15 cellular contexts compared by ENCODE assay signal in the genomic region with DNA sequence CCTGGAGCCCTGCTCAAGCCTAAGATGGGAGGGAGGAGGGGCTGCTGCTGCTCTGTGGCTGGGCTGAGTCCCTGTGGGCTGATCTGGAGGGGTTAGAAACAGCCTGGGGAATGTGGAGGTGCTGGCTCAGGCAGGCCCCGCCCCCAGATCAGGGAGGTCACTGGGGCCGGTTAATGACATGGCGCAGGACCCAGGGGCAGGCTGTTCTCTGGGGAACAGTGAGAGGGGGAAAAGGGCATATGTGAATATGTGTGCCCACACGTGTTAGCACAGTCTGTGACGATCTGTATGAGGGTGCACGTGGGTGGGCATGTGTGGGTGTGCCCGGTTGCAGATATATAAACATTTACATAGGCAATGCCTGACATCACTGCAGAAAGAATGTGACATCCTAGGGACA.
DNase-seq lines count a peak whose midpoint lies in the region; ATAC-seq lines count a peak whose summit lies in the region.
"Had no signal": no experiment of that assay in that cellular context is flagged by ENCODE, and none has a peak within 500 bp of the region (broad histone marks: within the 10 kb centered on the region; RNA-seq: fewer than 3 reads in every experiment).

No MANE protein-coding gene starts in this region.

- no peaks in the 10 kb centered on the region for H3K36me3 ChIP-seq in iPS-20b (ENCODE audit: insufficient read depth, low read depth, low read length)

- no peaks in the 10 kb centered on the region for H3K27me3 ChIP-seq in iPS-20b (ENCODE audit: insufficient read depth, low read length)

- peaks cover 6% of the 10 kb centered on the region; the same call in 1 of the 2 replicates for H3K4me1 ChIP-seq in iPS-20b (ENCODE audit: insufficient read depth, low read length)
- H3K4me1 ChIP-seq: parathyroid adenoma had no signal

- H3K27ac Mint-ChIP-seq in stimulated activated effector memory CD8-positive, alpha-beta T cell treated with anti-CD3 and anti-CD28 coated beads, Interleukin-12 subunit alpha, Interleukin-12 subunit beta, amount 100 ng/mL, for 72 hours = peak overlapping the region; percentile 39

- H3K27ac ChIP-seq in iPS-20b (ENCODE audit: low read length) = peak overlapping the region; percentile 40
- H3K27ac ChIP-seq: parathyroid adenoma had no signal

- no peaks in the 10 kb centered on the region for H3K4me1 Mint-ChIP-seq in stimulated activated effector memory CD8-positive, alpha-beta T cell treated with anti-CD3 and anti-CD28 coated beads, Interleukin-12 subunit alpha, Interleukin-12 subunit beta, amount 100 ng/mL, for 72 hours

- ATAC-seq in stimulated activated effector memory CD8-positive, alpha-beta T cell treated with anti-CD3 and anti-CD28 coated beads, Interleukin-12 subunit alpha, Interleukin-12 subunit beta, amount 100 ng/mL, for 72 hours = no peak
- ATAC-seq in GM18502 (IDR thresholded peaks at IDR 0.05; ENCODE audit: poor library complexity, unreplicated experiment) = no peak

- H3K9me3 Mint-ChIP-seq in stimulated activated effector memory CD8-positive, alpha-beta T cell treated with anti-CD3 and anti-CD28 coated beads, Interleukin-12 subunit alpha, Interleukin-12 subunit beta, amount 100 ng/mL, for 72 hours = no peaks in the 10 kb centered on the region

- H3K4me3 Mint-ChIP-seq in stimulated activated effector memory CD8-positive, alpha-beta T cell treated with anti-CD3 and anti-CD28 coated beads, Interleukin-12 subunit alpha, Interleukin-12 subunit beta, amount 100 ng/mL, for 72 hours = no peak overlapping the region

- no peaks in the 10 kb centered on the region for H3K36me3 Mint-ChIP-seq in stimulated activated effector memory CD8-positive, alpha-beta T cell treated with anti-CD3 and anti-CD28 coated beads, Interleukin-12 subunit alpha, Interleukin-12 subunit beta, amount 100 ng/mL, for 72 hours

- no peak overlapping the region for H3K4me3 ChIP-seq in iPS-20b (ENCODE audit: low read length)

- H3K9me3 ChIP-seq in iPS-20b (ENCODE audit: insufficient read depth, low read depth, low read length) = no peaks in the 10 kb centered on the region

- peak; percentile 71 for DNase-seq in H4 (ENCODE audit: low spot score)
- DNase-seq in amniotic epithelial cell (ENCODE audit: low read depth) = peak; percentile 12
- no peak for DNase-seq in stimulated activated effector memory CD8-positive, alpha-beta T cell treated with anti-CD3 and anti-CD28 coated beads, Interleukin-12 subunit alpha, Interleukin-12 subunit beta, amount 100 ng/mL, for 72 hours (ENCODE audit: low spot score in 2 of 2)
- no peak for DNase-seq in central memory CD4-positive, alpha-beta T cell
- DNase-seq in NCI-H1436 treated with DMSO at 0.1 percent for 48 hours (lab: John Stamatoyannopoulos, UW) = no peak
- DNase-seq: activated CD4-positive, alpha-beta T cell treated with anti-CD3 and anti-CD28 coated beads for 1 hour; C1 segment of cervical spinal cord; DMS79; Kasumi-1; NCI-H146; NCI-H226; small intestine had no signal

- no peak overlapping the region for H3K9ac ChIP-seq in iPS-20b (ENCODE audit: low read depth, low read length)
- H3K9ac ChIP-seq: parathyroid adenoma had no signal

Comparison
In these comparisons a context has a peak if more than half of its experiments do, and no peak if none do; other contexts are left out.
1. DNase-seq: peak in H4 (single experiment) and amniotic epithelial cell (single experiment); none in stimulated activated effector memory CD8-positive, alpha-beta T cell treated with anti-CD3 and anti-CD28 coated beads, Interleukin-12 subunit alpha, Interleukin-12 subunit beta, amount 100 ng/mL, for 72 hours (0 of 2), central memory CD4-positive, alpha-beta T cell (single experiment) and NCI-H1436 treated with DMSO at 0.1 percent for 48 hours (single experiment).